In genomic region chr11:12331239-12331874, GRCh38 we compare ENCODE assay signal across 9 cellular contexts. TPM values are rescaled to one million over a fixed set of nuclear protein-coding genes. Genes with fewer than 3 reads are reported as not detected.
DNase-seq lines count a peak whose midpoint lies in the region; ATAC-seq and TF ChIP-seq lines count a peak whose summit lies in the region.
"Had no signal": no experiment of that assay in that cellular context is flagged by ENCODE, and none has a peak within 500 bp of the region (broad histone marks: within the 10 kb centered on the region; RNA-seq: fewer than 3 reads in every experiment).

No MANE protein-coding gene starts in this region.

- 12 to 14% methylated on average over 7 of the region's 7 CpGs for WGBS in heart right ventricle, 2 donors

- ATAC-seq in activated naive CD8-positive, alpha-beta T cell treated with anti-CD3 and anti-CD28 coated beads, Interleukin-2, amount 50 U/mL, for 24 hours = no peak
- peak; percentile 73 to 88 (median 84) for ATAC-seq in heart right ventricle
- no peak for ATAC-seq in GM18861 (IDR thresholded peaks at IDR 0.05; ENCODE audit: unreplicated experiment)

- no peak overlapping the region for H3K27ac Mint-ChIP-seq in activated naive CD8-positive, alpha-beta T cell treated with anti-CD3 and anti-CD28 coated beads, Interleukin-2, amount 50 U/mL, for 24 hours

- intact Hi-C loops in heart right ventricle (cut with DNase I) = loop anchor here in 9 of 10 donors (2.0 to 10.0 kb wide), 7 partner anchors 71 to 561 kb away; no protein-coding TSS in a partner anchor
- intact Hi-C loops in vagina (cut with DNase I) = loop anchor here (5.0 kb wide), 1 partner anchor 561 kb away; no protein-coding TSS in a partner anchor

- H3K27me3 ChIP-seq in heart right ventricle = no peaks in the 10 kb centered on the region
- H3K27me3 ChIP-seq in vagina = no peaks in the 10 kb centered on the region

- TF ChIP-seq POLR2A in vagina (IDR thresholded peaks at IDR 0.05) = no peak

- H3K4me3 ChIP-seq in heart right ventricle (no peak overlapping the region), vagina (no peak overlapping the region)

- H3K36me3 Mint-ChIP-seq in activated naive CD8-positive, alpha-beta T cell treated with anti-CD3 and anti-CD28 coated beads, Interleukin-2, amount 50 U/mL, for 24 hours (ENCODE audit: low read depth) = no peaks in the 10 kb centered on the region

- no peaks in the 10 kb centered on the region for H3K27me3 Mint-ChIP-seq in activated naive CD8-positive, alpha-beta T cell treated with anti-CD3 and anti-CD28 coated beads, Interleukin-2, amount 50 U/mL, for 24 hours

- H3K27ac ChIP-seq in heart right ventricle (no peak overlapping the region), vagina (no peak overlapping the region)
- H3K27ac ChIP-seq: neutrophil had no signal

- H3K9me3 Mint-ChIP-seq in activated naive CD8-positive, alpha-beta T cell treated with anti-CD3 and anti-CD28 coated beads, Interleukin-2, amount 50 U/mL, for 24 hours = no peaks in the 10 kb centered on the region

- H3K4me1 ChIP-seq in heart right ventricle (peaks cover 0 to 8% (median 4%) of the 10 kb centered on the region in 9 donors), vagina (peaks cover 8% of the 10 kb centered on the region)

- DNase-seq in GM10266 (ENCODE audit: extremely low spot score) = peak; percentile 44
- peak; percentile 93 for DNase-seq in NCI-H1105 treated with DMSO at 0.1 percent for 48 hours (lab: John Stamatoyannopoulos, UW)
- DNase-seq in SKM-1 (lab: John Stamatoyannopoulos, UW; ENCODE audit: unreplicated experiment) = peak; percentile 36
- DNase-seq in activated naive CD8-positive, alpha-beta T cell treated with anti-CD3 and anti-CD28 coated beads, Interleukin-2, amount 50 U/mL, for 24 hours = peak; percentile 71
- peak; percentile 74 to 88 for DNase-seq in heart right ventricle
- peak; percentile 27 for DNase-seq in pulmonary artery endothelial cell (ENCODE audit: low read depth, low spot score)
- no peak for DNase-seq in vagina (ENCODE audit: extremely low spot score in 2 of 2)

- no peaks in the 10 kb centered on the region for H3K36me3 ChIP-seq in heart right ventricle
- H3K36me3 ChIP-seq in vagina = no peaks in the 10 kb centered on the region
- H3K36me3 ChIP-seq: neutrophil had no signal

- no peak overlapping the region for H3K4me3 Mint-ChIP-seq in activated naive CD8-positive, alpha-beta T cell treated with anti-CD3 and anti-CD28 coated beads, Interleukin-2, amount 50 U/mL, for 24 hours

- H3K4me1 Mint-ChIP-seq in activated naive CD8-positive, alpha-beta T cell treated with anti-CD3 and anti-CD28 coated beads, Interleukin-2, amount 50 U/mL, for 24 hours = no peaks in the 10 kb centered on the region

- H3K9me3 ChIP-seq in heart right ventricle (peaks cover 0 to 3% (median 0%) of the 10 kb centered on the region in 11 donors), vagina (no peaks in the 10 kb centered on the region)
- H3K9me3 ChIP-seq: neutrophil had no signal

- TF ChIP-seq CTCF in GM10266 (IDR thresholded peaks at IDR 0.05; ENCODE audit: control insufficient read depth, insufficient read depth, low read depth, missing control alignments) = peak; percentile 75
- TF ChIP-seq CTCF in heart right ventricle (IDR thresholded peaks at IDR 0.05) = peak; percentile 42 to 89 (median 81)
- peak; percentile 76 to 94 (median 87) for TF ChIP-seq CTCF in vagina (IDR thresholded peaks at IDR 0.05)

RNA-seq across cellular contexts. Expression of gene PARVA, which starts 46.0 kb away (rescaled TPM):
- 10 to 100 TPM; 57.7 to 84.8 (median 68.6) TPM for total RNA-seq in heart right ventricle
- 10 to 100 TPM; 20.1 to 33.6 TPM for polyA plus RNA-seq in heart right ventricle
- total RNA-seq in pulmonary artery endothelial cell = 23.5 and 31.8 TPM in 2 replicates
- total RNA-seq in vagina = 51.1 TPM

Comparison
In these comparisons a context has a peak if more than half of its experiments do, and no peak if none do; other contexts are left out.
1. DNase-seq: peak in GM10266 (single experiment), NCI-H1105 treated with DMSO at 0.1 percent for 48 hours (single experiment), SKM-1 (single experiment), activated naive CD8-positive, alpha-beta T cell treated with anti-CD3 and anti-CD28 coated beads, Interleukin-2, amount 50 U/mL, for 24 hours (single experiment), heart right ventricle (2 of 2) and pulmonary artery endothelial cell (single experiment); none in vagina (0 of 2).
2. ATAC-seq: peak in heart right ventricle (8 of 8); none in activated naive CD8-positive, alpha-beta T cell treated with anti-CD3 and anti-CD28 coated beads, Interleukin-2, amount 50 U/mL, for 24 hours (single experiment) and GM18861 (single experiment).
3. Peak in every context shown above with its lines, with median percentiles within 50 percentile points of each other: CTCF ChIP-seq.